In the genomic region with DNA sequence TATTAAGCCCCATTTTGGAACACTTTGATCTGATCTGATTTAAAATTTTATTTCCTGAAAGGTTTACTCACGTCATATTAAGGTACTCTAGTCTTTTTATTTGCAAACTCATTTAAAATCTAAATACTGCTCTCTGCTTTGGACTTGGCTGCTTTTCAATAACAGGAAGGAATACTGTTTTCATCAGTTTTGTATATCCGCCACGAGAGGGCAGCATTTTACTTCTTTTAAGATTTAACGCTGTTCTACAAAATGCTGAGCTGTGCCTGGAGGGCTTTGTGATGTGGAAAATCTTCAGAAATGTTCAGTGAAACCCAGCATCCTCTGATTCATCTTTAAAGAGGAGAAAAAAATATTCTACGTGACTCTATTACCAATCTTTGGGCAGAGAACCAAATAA, we compare ENCODE assay signal across 8 cellular contexts. TPM values are rescaled to one million over a fixed set of nuclear protein-coding genes. Genes with fewer than 3 reads are reported as not detected.
DNase-seq lines count a peak whose midpoint lies in the region; ATAC-seq and TF ChIP-seq lines count a peak whose summit lies in the region.

No MANE protein-coding gene starts in this region.

- no peaks in the 10 kb centered on the region for H3K79me1 ChIP-seq in mesendoderm (ENCODE audit: low read length)

- peak; percentile 81 for ATAC-seq in HG02759 (IDR thresholded peaks at IDR 0.05; ENCODE audit: unreplicated experiment)

- H3K36me3 Mint-ChIP-seq in type B pancreatic cell, result no peaks in the 10 kb centered on the region

- CTCF ChIA-PET in AG04450 (lab: Charles Lee), result interaction anchor here (0.6 to 5.7 kb wide), 37 partner anchors 8 to 882 kb away, joined by 3 to 126 read pairs (median 4); a partner anchor contains a TSS

- no peaks in the 10 kb centered on the region; the same call in 1 of the 2 replicates for H3K9me3 ChIP-seq in AG04450 (ENCODE audit: control insufficient read depth, insufficient read depth, low read length)

- H2BK15ac ChIP-seq in mesendoderm (replicated peaks; ENCODE audit: low read depth), result no peak overlapping the region

- H3K27me3 Mint-ChIP-seq in type B pancreatic cell, result no peaks in the 10 kb centered on the region

- H2BK120ac ChIP-seq in mesendoderm (ENCODE audit: low read depth, low read length), result no peak overlapping the region

- DNase-seq in AG04450 (ENCODE audit: low read depth, low spot score) (peak; percentile 61), NCI-H1105 treated with DMSO at 0.1 percent for 48 hours (lab: John Stamatoyannopoulos, UW) (peak; percentile 83), T follicular helper cell (ENCODE audit: low read depth) (peak; percentile 13), coronary artery (ENCODE audit: low spot score) (no peak), mesendoderm (peak; percentile 80), type B pancreatic cell (ENCODE audit: extremely low spot score, unreplicated experiment) (no peak)

- H3K9me3 Mint-ChIP-seq in type B pancreatic cell, result no peaks in the 10 kb centered on the region

- POLR2A ChIA-PET in AG04450 (lab: Yijun Ruan, JAX), result interaction anchor here (0.6 kb wide), 1 partner anchor 240 kb away, joined by 4 read pairs; no protein-coding TSS in a partner anchor

- peak; percentile 49 for TF ChIP-seq CTCF in AG04450 (IDR thresholded peaks at IDR 0.05; ENCODE audit: low read depth, low read length)
- 0 out of 2 replicates have a peak, but pooled peaks have one; percentile 29 for TF ChIP-seq CTCF in GM12874 (IDR thresholded peaks at IDR 0.05; ENCODE audit: insufficient read depth, low read depth, low read length)
- peak; percentile 31 for TF ChIP-seq CTCF in coronary artery (IDR thresholded peaks at IDR 0.05)
- TF ChIP-seq CTCF in type B pancreatic cell (conservative IDR thresholded peaks at IDR 0.05), result peak; percentile 77

- H3K27ac Mint-ChIP-seq in type B pancreatic cell, result peak overlapping the region; percentile 43

- no peak overlapping the region for H3K4me2 ChIP-seq in mesendoderm (ENCODE audit: low read length)

- no peak overlapping the region for H3K18ac ChIP-seq in mesendoderm (ENCODE audit: low read length)

- H3K27ac ChIP-seq in AG04450 (ENCODE audit: low read depth, low read length) (no peak overlapping the region), coronary artery (peak overlapping the region in 1 of 2 donors; percentile 61), mesendoderm (ENCODE audit: low read depth, low read length) (no peak overlapping the region)

- H3K56ac ChIP-seq in mesendoderm (ENCODE audit: low read length), result no peak overlapping the region

- H3K4me1 Mint-ChIP-seq in type B pancreatic cell (ENCODE audit: unreplicated experiment), result peaks cover 12% of the 10 kb centered on the region

- no peak overlapping the region for H2AK5ac ChIP-seq in mesendoderm (ENCODE audit: low read length)

- no peaks in the 10 kb centered on the region for H3K27me3 ChIP-seq in AG04450 (ENCODE audit: control insufficient read depth, insufficient read depth, low read length)
- H3K27me3 ChIP-seq in mesendoderm (ENCODE audit: insufficient read depth, low read length, poor library complexity), result no peaks in the 10 kb centered on the region

- H2BK5ac ChIP-seq in mesendoderm (ENCODE audit: low read length), result no peak overlapping the region

- no peak overlapping the region for H4K8ac ChIP-seq in mesendoderm (ENCODE audit: low read depth, low read length)

- H4K5ac ChIP-seq in mesendoderm (ENCODE audit: low read length), result no peak overlapping the region

- H3K4me3 Mint-ChIP-seq in type B pancreatic cell, result no peak overlapping the region

- no peak overlapping the region for H3K9ac ChIP-seq in mesendoderm (ENCODE audit: low read length)

- H3K79me2 ChIP-seq in mesendoderm (ENCODE audit: control insufficient read depth, insufficient read depth, low read length), result no peaks in the 10 kb centered on the region

- H3K4me3 ChIP-seq in AG04450 (ENCODE audit: low read depth, low read length) (no peak overlapping the region), coronary artery (no peak overlapping the region), mesendoderm (ENCODE audit: low read length) (no peak overlapping the region)

- no CpG with 5 or more reads among the region's 5 CpGs for WGBS in mesendoderm (ENCODE audit: extremely low coverage, insufficient coverage, low lambda C conversion rate)

- H3K4me1 ChIP-seq in mesendoderm (ENCODE audit: control insufficient read depth, low read depth, low read length), result no peaks in the 10 kb centered on the region

- no peak overlapping the region for H3K4ac ChIP-seq in mesendoderm (ENCODE audit: low read depth, low read length)

- H3K36me3 ChIP-seq in mesendoderm (ENCODE audit: control insufficient read depth, insufficient read depth, low read length), result no peaks in the 10 kb centered on the region

- H3K23ac ChIP-seq in mesendoderm (ENCODE audit: low read length), result no peak overlapping the region

RNA-seq across cellular contexts. Expression of a gene that starts 37.5 kb away (rescaled TPM):
- 0.16 and 0.52 TPM in 2 replicates for polyA plus RNA-seq in AG04450 (2011; rRNA removed)
- polyA minus RNA-seq in AG04450 (2011; rRNA and poly(A)+ RNA removed), result not detected in 2 replicates
- not detected for polyA plus RNA-seq in mesendoderm (2013, experiment 1 of 2)
- polyA plus RNA-seq in mesendoderm (2013, experiment 2 of 2), result not detected
- total RNA-seq in type B pancreatic cell (ENCODE audit: low replicate concordance), result 3.7 and 13.4 TPM in 2 replicates

Comparison
In these comparisons a context has a peak if more than half of its experiments do, and no peak if none do; other contexts are left out.
1. DNase-seq: peak in AG04450 (single experiment), NCI-H1105 treated with DMSO at 0.1 percent for 48 hours (single experiment), T follicular helper cell (single experiment) and mesendoderm (single experiment); none in coronary artery (single experiment) and type B pancreatic cell (single experiment).
2. Peak in every context shown above with its lines, with median percentiles within 50 percentile points of each other: CTCF ChIP-seq.